8 cellular contexts compared by ENCODE assay signal in genomic region chr16:18955874-18956580, GRCh38. TPM values are rescaled to one million over a fixed set of nuclear protein-coding genes. Genes with fewer than 3 reads are reported as not detected.
DNase-seq lines count a peak whose midpoint lies in the region; TF ChIP-seq lines count a peak whose summit lies in the region.
"Not testable (repeated sequence)": the region's sequence is repeated elsewhere in the genome, so short reads cannot be mapped to it uniquely, and the experiment has no call there.

No MANE protein-coding gene starts in this region.

- H3K4me2 ChIP-seq in MM.1S (ENCODE audit: low read depth, low read length) = peak overlapping the region; percentile 39; the same call in 1 of the 2 replicates

- not testable (repeated sequence) for H3F3A ChIP-seq in MM.1S (ENCODE audit: insufficient read depth, low read length)

- not testable (repeated sequence) for H3K36me3 ChIP-seq in MM.1S (replicated peaks; ENCODE audit: insufficient read depth, low read length); mucosa of stomach (ENCODE audit: control insufficient read depth, insufficient read depth, low read length)

- H3K9me2 ChIP-seq in MM.1S (replicated peaks; ENCODE audit: insufficient read depth, low read length) = not testable (repeated sequence)

- DNase-seq in COLO668 (lab: John Stamatoyannopoulos, UW; ENCODE audit: unreplicated experiment) (peak; percentile 32), MM.1S (peak; percentile 26), NCI-H748 treated with DMSO at 0.1 percent for 48 hours (lab: John Stamatoyannopoulos, UW) (peak; percentile 12), T-helper 9 cell (peak; percentile 3), dermis microvascular lymphatic vessel endothelial cell (ENCODE audit: low read depth in 2 of 2) (peak; percentile 7 to 11)
- peak; percentile 31 for DNase-seq in activated T-cell treated with anti-CD3 and anti-CD28 coated beads, Interleukin-2, amount 50 U/mL, for 1 hour

- H3K9me3 ChIP-seq in MM.1S (replicated peaks; ENCODE audit: insufficient read depth, low read length); mucosa of stomach (ENCODE audit: control insufficient read depth, low read length): not testable (repeated sequence)

- not testable (repeated sequence) for H3K4me1 Mint-ChIP-seq in stimulated activated naive CD8-positive, alpha-beta T cell treated with anti-CD3 and anti-CD28 coated beads, Interleukin-15, Interleukin-2, amounts not matched to agents 100 ng/mL and 50 ng/mL, for 24 hours (ENCODE audit: low read depth)

- H3K36me3 Mint-ChIP-seq in stimulated activated naive CD8-positive, alpha-beta T cell treated with anti-CD3 and anti-CD28 coated beads, Interleukin-15, Interleukin-2, amounts not matched to agents 100 ng/mL and 50 ng/mL, for 24 hours (ENCODE audit: low read depth) = not testable (repeated sequence)

- not testable (repeated sequence) for TF ChIP-seq CTCF in MM.1S (IDR thresholded peaks at IDR 0.05; ENCODE audit: low read length)

- H3K27ac ChIP-seq in MM.1S (ENCODE audit: low read length) = not testable (repeated sequence)

- H3K4me3 ChIP-seq in MM.1S (ENCODE audit: low read length) = peak overlapping the region; percentile 28; the same call in 1 of the 2 replicates
- H3K4me3 ChIP-seq in mucosa of stomach (ENCODE audit: low read length) = not testable (repeated sequence)

- not testable (repeated sequence) for H3K4me1 ChIP-seq in MM.1S (ENCODE audit: low read length); mucosa of stomach (ENCODE audit: control insufficient read depth, insufficient read depth, low read length)

- peak overlapping the region; percentile 54 for H3K4me3 Mint-ChIP-seq in stimulated activated naive CD8-positive, alpha-beta T cell treated with anti-CD3 and anti-CD28 coated beads, Interleukin-15, Interleukin-2, amounts not matched to agents 100 ng/mL and 50 ng/mL, for 24 hours

- peak overlapping the region; percentile 93 for H2AFZ ChIP-seq in MM.1S (ENCODE audit: low read length)

- H3K79me2 ChIP-seq in MM.1S (ENCODE audit: low read length) = not testable (repeated sequence)

- H3K9ac ChIP-seq in MM.1S (ENCODE audit: low read length) = not testable (repeated sequence)
- peak overlapping the region; percentile 28 for H3K9ac ChIP-seq in mucosa of stomach (ENCODE audit: low read length)

- peak overlapping the region; percentile 52 for H3K27ac Mint-ChIP-seq in stimulated activated naive CD8-positive, alpha-beta T cell treated with anti-CD3 and anti-CD28 coated beads, Interleukin-15, Interleukin-2, amounts not matched to agents 100 ng/mL and 50 ng/mL, for 24 hours

- not testable (repeated sequence) for H3K27me3 Mint-ChIP-seq in stimulated activated naive CD8-positive, alpha-beta T cell treated with anti-CD3 and anti-CD28 coated beads, Interleukin-15, Interleukin-2, amounts not matched to agents 100 ng/mL and 50 ng/mL, for 24 hours

- not testable (repeated sequence) for H4K20me1 ChIP-seq in MM.1S (ENCODE audit: insufficient read depth, low read length)

- not testable (repeated sequence) for H3K9me3 Mint-ChIP-seq in stimulated activated naive CD8-positive, alpha-beta T cell treated with anti-CD3 and anti-CD28 coated beads, Interleukin-15, Interleukin-2, amounts not matched to agents 100 ng/mL and 50 ng/mL, for 24 hours

- not testable (repeated sequence) for H3K27me3 ChIP-seq in MM.1S (replicated peaks; ENCODE audit: insufficient read depth, low read length); mucosa of stomach (ENCODE audit: control insufficient read depth, insufficient read depth, low read length)

RNA-seq across cellular contexts. Expression of gene TMC7, which starts 27.7 kb away (rescaled TPM):
- total RNA-seq in dermis microvascular lymphatic vessel endothelial cell = 2.2 and 3.7 TPM in 2 replicates

RNA-seq across cellular contexts. Expression of gene SMG1, which starts 29.8 kb away (rescaled TPM):
- 39.9 and 49.8 TPM in 2 replicates for total RNA-seq in dermis microvascular lymphatic vessel endothelial cell
